In genomic region chr7:132464740-132465139, GRCh38 we compare ENCODE assay signal across 17 cellular contexts.
A peak's percentile ranks its signal among the peaks of the same experiment; 100 is the strongest.
DNase-seq lines count a peak whose midpoint lies in the region; ATAC-seq and TF ChIP-seq lines count a peak whose summit lies in the region.
"Had no signal": no experiment of that assay in that cellular context is flagged by ENCODE, and none has a peak within 500 bp of the region (broad histone marks: within the 10 kb centered on the region; RNA-seq: fewer than 3 reads in every experiment).

No MANE protein-coding gene starts in this region.

- no peaks in the 10 kb centered on the region for H3K27me3 Mint-ChIP-seq in chondrocyte (ENCODE audit: low read depth)
- H3K27me3 Mint-ChIP-seq: activated CD4-positive, alpha-beta T cell treated with anti-CD3 and anti-CD28 coated beads for 36 hours; activated T-cell treated with anti-CD3 and anti-CD28 coated beads, Interleukin-2, amount 50 U/mL, for 24 hours had no signal

- H3K9me3 Mint-ChIP-seq in chondrocyte (ENCODE audit: low read depth) = no peaks in the 10 kb centered on the region
- H3K9me3 Mint-ChIP-seq: activated T-cell treated with anti-CD3 and anti-CD28 coated beads, Interleukin-2, amount 50 U/mL, for 24 hours; nephron progenitor cell had no signal

- H3K4me1 Mint-ChIP-seq in chondrocyte (ENCODE audit: low read depth) = peaks cover 33% of the 10 kb centered on the region

- peaks cover 1% of the 10 kb centered on the region for H3K36me3 Mint-ChIP-seq in chondrocyte (ENCODE audit: low read depth)

- no peak for TF ChIP-seq CTCF in chondrocyte (IDR thresholded peaks at IDR 0.05)

- peak overlapping the region; percentile 9 for H3K27ac Mint-ChIP-seq in chondrocyte (ENCODE audit: unreplicated experiment)
- H3K27ac Mint-ChIP-seq: activated CD4-positive, alpha-beta T cell treated with anti-CD3 and anti-CD28 coated beads for 36 hours; activated T-cell treated with anti-CD3 and anti-CD28 coated beads, Interleukin-2, amount 50 U/mL, for 24 hours; nephron progenitor cell had no signal

- ATAC-seq in HG02642 (IDR thresholded peaks at IDR 0.05; ENCODE audit: poor library complexity, unreplicated experiment) = no peak
- ATAC-seq: activated CD4-positive, alpha-beta T cell treated with anti-CD3 and anti-CD28 coated beads for 36 hours; left lung had no signal

- DNase-seq in AG08395 (ENCODE audit: low spot score) (peak; percentile 79), NCI-H2029 (lab: John Stamatoyannopoulos, UW) (peak; percentile 56), chondrocyte (ENCODE audit: low spot score) (no peak), hepatic stellate cell (ENCODE audit: low spot score) (peak; percentile 46), COR-L47 (lab: John Stamatoyannopoulos, UW) (no peak), GDM1 (lab: John Stamatoyannopoulos, UW) (no peak), occipital lobe (lab: John Stamatoyannopoulos, UW) (no peak)
- DNase-seq: activated CD4-positive, alpha-beta T cell treated with anti-CD3 and anti-CD28 coated beads for 36 hours; activated T-cell treated with anti-CD3 and anti-CD28 coated beads, Interleukin-2, amount 50 U/mL, for 24 hours; amniotic stem cell; Calu3; effector memory CD4-positive, alpha-beta T cell; head of caudate nucleus; left lung; MM.1S; nephron progenitor cell had no signal

- H3K4me3 Mint-ChIP-seq in chondrocyte (ENCODE audit: unreplicated experiment) = no peak overlapping the region
- H3K4me3 Mint-ChIP-seq: activated CD4-positive, alpha-beta T cell treated with anti-CD3 and anti-CD28 coated beads for 36 hours; activated T-cell treated with anti-CD3 and anti-CD28 coated beads, Interleukin-2, amount 50 U/mL, for 24 hours; nephron progenitor cell had no signal

Comparison
In these comparisons a context has a peak if more than half of its experiments do, and no peak if none do; other contexts are left out.
1. DNase-seq: peak in AG08395 (single experiment), NCI-H2029 (single experiment) and hepatic stellate cell (single experiment); none in chondrocyte (single experiment), COR-L47 (single experiment), GDM1 (single experiment) and occipital lobe (single experiment).